In the genomic region with DNA sequence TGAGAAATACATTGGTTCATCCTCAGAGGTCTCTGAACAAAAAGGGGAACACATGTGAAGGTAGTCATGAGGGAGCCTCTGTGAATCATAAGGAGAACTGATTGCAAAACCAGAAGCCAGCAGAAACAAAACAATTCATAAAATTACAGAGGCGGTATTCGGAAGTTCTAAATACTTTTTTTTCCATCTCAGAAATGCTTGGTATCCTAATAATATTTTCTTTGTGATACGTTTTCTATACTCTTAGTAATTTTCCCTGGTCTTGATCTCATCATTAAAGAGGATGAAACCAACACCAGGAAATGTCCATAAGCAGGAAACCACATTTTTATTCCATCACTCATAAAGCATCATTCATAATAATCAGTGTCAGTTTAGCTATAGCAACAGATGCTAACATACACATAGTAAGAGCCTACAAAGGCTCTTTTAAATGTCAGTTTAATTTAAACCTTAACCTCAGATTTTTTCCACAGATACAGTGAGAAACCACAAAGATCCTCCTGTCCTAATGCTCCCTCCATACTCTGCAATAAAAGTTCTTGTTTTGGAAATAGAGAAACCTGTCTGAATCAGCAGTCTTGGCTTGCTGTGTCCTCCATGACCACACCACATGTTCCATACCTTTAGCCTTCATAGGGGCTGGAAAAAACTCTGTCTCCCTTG, we compare ENCODE assay signal across 8 cellular contexts. TPM values are rescaled to one million over a fixed set of nuclear protein-coding genes. Genes with fewer than 3 reads are reported as not detected.
DNase-seq lines count a peak whose midpoint lies in the region; ATAC-seq and TF ChIP-seq lines count a peak whose summit lies in the region.

No MANE protein-coding gene starts in this region.

- H3K4me3 ChIP-seq in RWPE2 (ENCODE audit: severe bottlenecking) (no peak overlapping the region), duodenal mucosa (ENCODE audit: low read depth in 1 of 2, low read length in 2 of 2) (no peak overlapping the region), skeletal muscle tissue (ENCODE audit: low read length in 3 of 3) (no peak overlapping the region)

- H3K36me3 ChIP-seq in RWPE2 (ENCODE audit: low read depth) (no peaks in the 10 kb centered on the region), duodenal mucosa (ENCODE audit: control insufficient read depth in 1 of 2, insufficient read depth in 2 of 2, low read length in 2 of 2) (no peaks in the 10 kb centered on the region), skeletal muscle tissue (ENCODE audit: control insufficient read depth in 3 of 3, insufficient read depth in 3 of 3, low read length in 3 of 3) (no peaks in the 10 kb centered on the region)

- peak; percentile 11 for DNase-seq in activated CD4-positive, alpha-beta T cell treated with anti-CD3 and anti-CD28 coated beads for 48 hours
- no peak for DNase-seq in activated CD4-positive, alpha-beta T cell treated with anti-CD3 and anti-CD28 coated beads, Interleukin-2, amount 50 U/mL, for 4 hours
- DNase-seq in RWPE2 (ENCODE audit: low spot score) (no peak), GM19240 (ENCODE audit: insufficient read length, low spot score) (no peak)

- H3K27ac ChIP-seq in RWPE2 (ENCODE audit: poor library complexity, severe bottlenecking) (peak overlapping the region; percentile 98), duodenal mucosa (ENCODE audit: low read depth, low read length) (peak overlapping the region; percentile 11), skeletal muscle tissue (ENCODE audit: low read depth, low read length) (peak overlapping the region; percentile 26)

- no peak overlapping the region for H3K9ac ChIP-seq in duodenal mucosa (ENCODE audit: low read depth in 1 of 2, low read length in 2 of 2)
- H3K9ac ChIP-seq in skeletal muscle tissue (ENCODE audit: low read depth in 1 of 3, low read length in 3 of 3) = no peak overlapping the region

- no peaks in the 10 kb centered on the region for H3K27me3 ChIP-seq in RWPE2 (ENCODE audit: insufficient read depth, poor library complexity, severe bottlenecking)
- no peaks in the 10 kb centered on the region for H3K27me3 ChIP-seq in duodenal mucosa (ENCODE audit: control insufficient read depth in 1 of 2, insufficient read depth in 2 of 2, low read length in 2 of 2)
- H3K27me3 ChIP-seq in skeletal muscle tissue (ENCODE audit: control insufficient read depth in 3 of 3, insufficient read depth in 3 of 3, low read length in 3 of 3) = no peaks in the 10 kb centered on the region

- H3K4me1 ChIP-seq in RWPE2 (ENCODE audit: insufficient read depth, poor library complexity, severe bottlenecking) = peaks cover 24% of the 10 kb centered on the region
- H3K4me1 ChIP-seq in duodenal mucosa (ENCODE audit: control insufficient read depth in 1 of 2, insufficient read depth in 2 of 2, low read length in 2 of 2) = no peaks in the 10 kb centered on the region
- H3K4me1 ChIP-seq in skeletal muscle tissue (ENCODE audit: control insufficient read depth in 3 of 3, insufficient read depth in 3 of 3, low read length in 3 of 3) = no peaks in the 10 kb centered on the region

- ATAC-seq in HG02870 (IDR thresholded peaks at IDR 0.05; ENCODE audit: unreplicated experiment) = peak; percentile 85
- ATAC-seq in RWPE2 (ENCODE audit: low read depth) = peak; percentile 91
- ATAC-seq in GM21717 (IDR thresholded peaks at IDR 0.05; ENCODE audit: unreplicated experiment) = no peak

- H3K9me3 ChIP-seq in RWPE2 (ENCODE audit: severe bottlenecking) (no peaks in the 10 kb centered on the region), duodenal mucosa (ENCODE audit: control insufficient read depth in 1 of 2, low read length in 2 of 2) (no peaks in the 10 kb centered on the region), skeletal muscle tissue (ENCODE audit: control insufficient read depth in 3 of 3, low read length in 3 of 3) (no peaks in the 10 kb centered on the region)

- no peak for TF ChIP-seq CTCF in RWPE2 (IDR thresholded peaks at IDR 0.05; ENCODE audit: poor library complexity, severe bottlenecking)

RNA-seq across cellular contexts. Expression of a gene that starts 29.2 kb away (rescaled TPM):
- total RNA-seq in skeletal muscle tissue = 74.1 TPM

Comparison
In these comparisons a context has a peak if more than half of its experiments do, and no peak if none do; other contexts are left out.
1. H3K27ac ChIP-seq: peak in every context shown above with its lines; median percentile 98 in RWPE2; 26 in skeletal muscle tissue; 11 in duodenal mucosa.